13 cellular contexts compared by ENCODE assay signal in the genomic region with DNA sequence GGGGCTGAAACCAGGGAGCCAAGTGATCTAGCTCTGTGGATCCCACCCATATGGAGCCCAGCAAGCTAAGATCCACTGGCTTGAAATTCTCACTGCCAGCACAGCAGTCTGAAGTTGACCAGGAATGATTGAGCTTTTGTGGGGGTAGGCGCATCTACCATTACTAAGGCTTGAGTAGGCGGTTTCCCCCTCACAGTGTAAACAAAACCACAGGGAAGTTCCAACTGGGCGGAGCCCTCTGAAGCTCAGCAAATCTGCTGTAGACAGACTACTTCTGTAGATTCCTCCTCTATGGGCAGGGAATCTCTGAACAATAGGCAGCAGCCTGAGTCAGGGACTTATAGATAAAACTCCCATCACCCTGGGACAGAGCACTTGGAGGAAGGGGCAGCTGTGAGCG.
A peak's percentile ranks its signal among the peaks of the same experiment; 100 is the strongest.
DNase-seq lines count a peak whose midpoint lies in the region; ATAC-seq and FAIRE-seq lines count a peak whose summit lies in the region.
"Had no signal": no experiment of that assay in that cellular context is flagged by ENCODE, and none has a peak within 500 bp of the region (broad histone marks: within the 10 kb centered on the region; RNA-seq: fewer than 3 reads in every experiment).

No MANE protein-coding gene starts in this region.

- H3K27ac Mint-ChIP-seq in activated CD4-positive, alpha-beta T cell treated with anti-CD3 and anti-CD28 coated beads, Interleukin-2, amount 10 ng/mL, durations not matched to agents 24 days and 14 days, result no peak overlapping the region
- H3K27ac Mint-ChIP-seq in CD8-positive, alpha-beta memory T cell, result no peak overlapping the region
- no peak overlapping the region for H3K27ac Mint-ChIP-seq in stimulated activated memory B cell treated with anti-CD40 and anti-IgM and Interleukin-4, amounts not matched to agents 10 μg/mL and 1 μg/mL and 100 μg/mL, for 72 hours

- intact Hi-C loops in activated CD4-positive, alpha-beta T cell treated with anti-CD3 and anti-CD28 coated beads, Interleukin-2, amount 10 ng/mL, durations not matched to agents 24 days and 14 days (cut with micrococcal nuclease), result no loop called here

- H3K4me1 Mint-ChIP-seq in activated CD4-positive, alpha-beta T cell treated with anti-CD3 and anti-CD28 coated beads, Interleukin-2, amount 10 ng/mL, durations not matched to agents 24 days and 14 days, result peaks cover 2% of the 10 kb centered on the region
- H3K4me1 Mint-ChIP-seq in CD8-positive, alpha-beta memory T cell, result no peaks in the 10 kb centered on the region
- H3K4me1 Mint-ChIP-seq in stimulated activated memory B cell treated with anti-CD40 and anti-IgM and Interleukin-4, amounts not matched to agents 10 μg/mL and 1 μg/mL and 100 μg/mL, for 72 hours, result no peaks in the 10 kb centered on the region

- no peaks in the 10 kb centered on the region for H3K27me3 ChIP-seq in CD8-positive, alpha-beta memory T cell (ENCODE audit: insufficient read depth, low read length, poor library complexity, severe bottlenecking)
- H3K27me3 ChIP-seq: heart right ventricle, vagina had no signal

- H3K9me3 ChIP-seq in CD8-positive, alpha-beta memory T cell (ENCODE audit: low read length), result no peaks in the 10 kb centered on the region
- H3K9me3 ChIP-seq: vagina had no signal

- no peak overlapping the region for H3K4me3 Mint-ChIP-seq in activated CD4-positive, alpha-beta T cell treated with anti-CD3 and anti-CD28 coated beads, Interleukin-2, amount 10 ng/mL, durations not matched to agents 24 days and 14 days
- H3K4me3 Mint-ChIP-seq in CD8-positive, alpha-beta memory T cell, result no peak overlapping the region
- no peak overlapping the region for H3K4me3 Mint-ChIP-seq in stimulated activated memory B cell treated with anti-CD40 and anti-IgM and Interleukin-4, amounts not matched to agents 10 μg/mL and 1 μg/mL and 100 μg/mL, for 72 hours

- FAIRE-seq in HTR-8/SVneo (lab: Jason Lieb, UNC), result no peak
- FAIRE-seq: GM12891 had no signal

- no peaks in the 10 kb centered on the region for H3K27me3 Mint-ChIP-seq in activated CD4-positive, alpha-beta T cell treated with anti-CD3 and anti-CD28 coated beads, Interleukin-2, amount 10 ng/mL, durations not matched to agents 24 days and 14 days
- no peaks in the 10 kb centered on the region for H3K27me3 Mint-ChIP-seq in CD8-positive, alpha-beta memory T cell
- no peaks in the 10 kb centered on the region for H3K27me3 Mint-ChIP-seq in stimulated activated memory B cell treated with anti-CD40 and anti-IgM and Interleukin-4, amounts not matched to agents 10 μg/mL and 1 μg/mL and 100 μg/mL, for 72 hours

- H3K36me3 ChIP-seq in CD8-positive, alpha-beta memory T cell (ENCODE audit: insufficient read depth, low read length), result no peaks in the 10 kb centered on the region
- H3K36me3 ChIP-seq: heart right ventricle, vagina had no signal

- CTCF ChIA-PET in CD8-positive, alpha-beta memory T cell (lab: Charles Lee), result no interaction called here

- H3K4me3 ChIP-seq in CD8-positive, alpha-beta memory T cell (ENCODE audit: low read length), result no peak overlapping the region
- H3K4me3 ChIP-seq: heart right ventricle, vagina had no signal

- no peak overlapping the region for H3K27ac ChIP-seq in CD8-positive, alpha-beta memory T cell (ENCODE audit: low read depth, low read length)
- H3K27ac ChIP-seq: heart right ventricle, vagina had no signal

- ATAC-seq in stimulated activated memory B cell treated with anti-CD40 and anti-IgM and Interleukin-4, amounts not matched to agents 10 μg/mL and 1 μg/mL and 100 μg/mL, for 72 hours, result no peak
- ATAC-seq: heart right ventricle had no signal

- H3K4me1 ChIP-seq in CD8-positive, alpha-beta memory T cell (ENCODE audit: insufficient read depth, low read length), result no peaks in the 10 kb centered on the region
- H3K4me1 ChIP-seq: heart right ventricle, vagina had no signal

- POLR2A ChIA-PET in CD8-positive, alpha-beta memory T cell (lab: Charles Lee), result no interaction called here

- H3K9me3 Mint-ChIP-seq in activated CD4-positive, alpha-beta T cell treated with anti-CD3 and anti-CD28 coated beads, Interleukin-2, amount 10 ng/mL, durations not matched to agents 24 days and 14 days, result peaks cover 17% of the 10 kb centered on the region
- H3K9me3 Mint-ChIP-seq in CD8-positive, alpha-beta memory T cell, result peaks cover 0 to 7% (median 4%) of the 10 kb centered on the region in 5 donors
- H3K9me3 Mint-ChIP-seq in stimulated activated memory B cell treated with anti-CD40 and anti-IgM and Interleukin-4, amounts not matched to agents 10 μg/mL and 1 μg/mL and 100 μg/mL, for 72 hours, result peaks cover 17% of the 10 kb centered on the region

- no peaks in the 10 kb centered on the region for H3K36me3 Mint-ChIP-seq in activated CD4-positive, alpha-beta T cell treated with anti-CD3 and anti-CD28 coated beads, Interleukin-2, amount 10 ng/mL, durations not matched to agents 24 days and 14 days (ENCODE audit: low read depth)
- peaks cover 0 to 1% (median 0%) of the 10 kb centered on the region in 3 donors for H3K36me3 Mint-ChIP-seq in CD8-positive, alpha-beta memory T cell
- no peaks in the 10 kb centered on the region for H3K36me3 Mint-ChIP-seq in stimulated activated memory B cell treated with anti-CD40 and anti-IgM and Interleukin-4, amounts not matched to agents 10 μg/mL and 1 μg/mL and 100 μg/mL, for 72 hours

- DNase-seq in activated CD4-positive, alpha-beta T cell treated with anti-CD3 and anti-CD28 coated beads, Interleukin-2, amount 10 ng/mL, durations not matched to agents 24 days and 14 days, result peak; percentile 58
- DNase-seq in activated CD4-positive, alpha-beta T cell treated with anti-CD3 and anti-CD28 coated beads for 4 hours, result no peak
- DNase-seq in HTR-8/SVneo (ENCODE audit: insufficient read length, low spot score) (peak; percentile 2), amniotic epithelial cell (ENCODE audit: low read depth) (peak; percentile 1), non-pigmented ciliary epithelial cell (ENCODE audit: low read depth) (peak; percentile 11), HUDEP-2 (lab: John Stamatoyannopoulos, UW; ENCODE audit: unreplicated experiment in 76 of 76) (no peak)
- no peak for DNase-seq in CD8-positive, alpha-beta memory T cell
- DNase-seq: activated CD8-positive, alpha-beta memory T cell treated with anti-CD3 and anti-CD28 coated beads, Interleukin-2, amount 50 U/mL, for 48 hours; cerebellar nuclear complex; heart right ventricle had no signal

Comparison
In these comparisons a context has a peak if more than half of its experiments do, and no peak if none do; other contexts are left out.
1. DNase-seq: peak in activated CD4-positive, alpha-beta T cell treated with anti-CD3 and anti-CD28 coated beads, Interleukin-2, amount 10 ng/mL, durations not matched to agents 24 days and 14 days (single experiment), HTR-8/SVneo (single experiment), amniotic epithelial cell (single experiment) and non-pigmented ciliary epithelial cell (single experiment); none in activated CD4-positive, alpha-beta T cell treated with anti-CD3 and anti-CD28 coated beads for 4 hours (0 of 2), HUDEP-2 (0 of 76) and CD8-positive, alpha-beta memory T cell (0 of 5).